In genomic region chr4:98260047-98260578, GRCh38 we compare ENCODE assay signal across 8 cellular contexts. TPM values are rescaled to one million over a fixed set of nuclear protein-coding genes. Genes with fewer than 3 reads are reported as not detected.
A peak's percentile ranks its signal among the peaks of the same experiment; 100 is the strongest.
DNase-seq lines count a peak whose midpoint lies in the region; ATAC-seq, FAIRE-seq and TF ChIP-seq lines count a peak whose summit lies in the region.

No MANE protein-coding gene starts in this region.

- intact Hi-C loops in PC-9 (cut with micrococcal nuclease; ENCODE audit: unreplicated experiment) (loop anchor here (2.0 to 5.0 kb wide), 2 partner anchors 93 to 171 kb away; no protein-coding TSS in a partner anchor), K562 (cut with micrococcal nuclease) (loop anchor here (5.0 kb wide), 1 partner anchor 127 kb away; no protein-coding TSS in a partner anchor)

- H4K20me1 ChIP-seq in PC-9 (ENCODE audit: insufficient read depth): no peaks in the 10 kb centered on the region
- no peaks in the 10 kb centered on the region for H4K20me1 ChIP-seq in K562 (replicated peaks; ENCODE audit: control insufficient read depth, insufficient read depth, low read length)

- CTCF ChIA-PET in PC-9 (lab: Charles Lee) (no interaction called here), K562 (lab: Yijun Ruan, JAX; ENCODE audit: low intra/inter-chr PET ratio) (no interaction called here)

- TF ChIP-seq EP300 in K562 (IDR thresholded peaks at IDR 0.05; ENCODE audit: low read length): no peak

- peaks cover 18% of the 10 kb centered on the region; the same call in 1 of the 2 replicates for H3F3A ChIP-seq in PC-9 (ENCODE audit: insufficient read depth, low read depth)

- no peak for TF ChIP-seq POLR2A in K562 (conservative IDR thresholded peaks at IDR 0.05)

- H3K4me3 ChIP-seq in PC-9: peak overlapping the region; percentile 75
- peak overlapping the region; percentile 79 for H3K4me3 ChIP-seq in K562
- H3K4me3 ChIP-seq in iPS-18a (ENCODE audit: low read length): peak overlapping the region; percentile 88
- H3K4me3 ChIP-seq in skeletal muscle cell (ENCODE audit: low read depth, low read length): peak overlapping the region; percentile 77

- H3K4me1 ChIP-seq in PC-9 (replicated peaks; ENCODE audit: insufficient read depth) (peaks cover 28% of the 10 kb centered on the region), K562 (replicated peaks in 1 of 2; ENCODE audit: control insufficient read depth in 2 of 2, insufficient read depth in 2 of 2, low read length in 2 of 2) (peaks cover 15 to 16% of the 10 kb centered on the region in 2 experiments; a peak in 4 of 5 replicates), iPS-18a (ENCODE audit: control insufficient read depth, low read depth, low read length) (peaks cover 15% of the 10 kb centered on the region)

- no peaks in the 10 kb centered on the region for H3K9me1 ChIP-seq in K562 (ENCODE audit: control insufficient read depth, insufficient read depth, low read length)

- peak overlapping the region; percentile 88 to 98 for H3K9ac ChIP-seq in K562 (ENCODE audit: insufficient read depth in 1 of 2, low read depth in 2 of 2, low read length in 2 of 2)
- H3K9ac ChIP-seq in iPS-18a (ENCODE audit: low read length): peak overlapping the region; percentile 93

- DNase-seq in Ammon's horn (ENCODE audit: low spot score) (peak; percentile 50), PC-9 (peak; percentile 31 to 50), K562 (ENCODE audit: extremely low read depth in 1 of 4, low spot score in 3 of 4) (peak in 3 of 4 experiments; percentile 23 to 51 (median 34)), skeletal muscle cell (ENCODE audit: low read depth) (no peak), kidney glomerular epithelial cell (lab: John Stamatoyannopoulos, UW) (no peak)

- H3K4me2 ChIP-seq in PC-9 (peak overlapping the region; percentile 96), K562 (ENCODE audit: insufficient read depth, low read length) (peak overlapping the region; percentile 81)

- peak; percentile 35 for FAIRE-seq in K562 (lab: Jason Lieb, UNC)

- H3K27me3 ChIP-seq in PC-9 (ENCODE audit: insufficient read depth, low read depth) (no peaks in the 10 kb centered on the region), K562 (ENCODE audit: control insufficient read depth in 2 of 2, insufficient read depth in 2 of 2, low read length in 2 of 2) (no peaks in the 10 kb centered on the region), iPS-18a (ENCODE audit: control insufficient read depth, insufficient read depth, low read length) (peaks cover 10% of the 10 kb centered on the region)

- BruUV-seq in PC-9 (replicated peaks; lab: Mats Ljungman, UMichigan) (TSS peak; percentile 71), K562 (replicated peaks; lab: Mats Ljungman, UMichigan) (no TSS peak)

- WGBS in K562 (ENCODE audit: insufficient coverage, low coverage, missing lambda C conversion rate): 2% methylated on average over 19 of the region's 24 CpGs

- POLR2A ChIA-PET in PC-9 (lab: Charles Lee; ENCODE audit: unreplicated experiment): interaction anchor here (0.8 kb wide), 1 partner anchor 117 kb away, joined by 5 read pairs; the partner anchor contains the start of gene STPG2
- POLR2A ChIA-PET in K562 (lab: Yijun Ruan, JAX): interaction anchor here (1.2 to 1.8 kb wide), 2 partner anchors 10 to 22 kb away, joined by 3 to 5 read pairs; no protein-coding TSS in a partner anchor

- ATAC-seq in GM19025 (IDR thresholded peaks at IDR 0.05; ENCODE audit: low read depth, unreplicated experiment) (peak; percentile 11), HG03159 (IDR thresholded peaks at IDR 0.05; ENCODE audit: unreplicated experiment) (peak; percentile 20), K562 (peak; percentile 50)

- no peaks in the 10 kb centered on the region for H3K9me3 ChIP-seq in PC-9 (ENCODE audit: insufficient read depth, low read depth)
- no peaks in the 10 kb centered on the region for H3K9me3 ChIP-seq in K562 (replicated peaks; ENCODE audit: control insufficient read depth, insufficient read depth, low read depth, low read length)
- H3K9me3 ChIP-seq in iPS-18a (ENCODE audit: control insufficient read depth, low read depth, low read length): no peaks in the 10 kb centered on the region

- no peak for TF ChIP-seq CTCF in PC-9 (conservative IDR thresholded peaks at IDR 0.05)
- no peak for TF ChIP-seq CTCF in K562 (IDR thresholded peaks at IDR 0.05 in 2 of 3, conservative IDR thresholded peaks at IDR 0.05 in 1 of 3; ENCODE audit: insufficient read depth in 2 of 3, low read depth in 1 of 3, low read length in 3 of 3)

- peaks cover 49% of the 10 kb centered on the region for H3K79me2 ChIP-seq in PC-9 (ENCODE audit: low read depth)
- H3K79me2 ChIP-seq in K562 (ENCODE audit: control insufficient read depth, insufficient read depth, low read length): peaks cover 47% of the 10 kb centered on the region

- H2AFZ ChIP-seq in PC-9 (peak overlapping the region; percentile 95), K562 (ENCODE audit: low read depth, low read length) (peak overlapping the region; percentile 96)

- peak overlapping the region; percentile 89 for H3K27ac ChIP-seq in PC-9
- peak overlapping the region; percentile 93 for H3K27ac ChIP-seq in K562 (ENCODE audit: extremely low read depth, low read depth, low read length)
- peak overlapping the region; percentile 76 for H3K27ac ChIP-seq in iPS-18a (ENCODE audit: low read length)

- no peaks in the 10 kb centered on the region for H3K9me2 ChIP-seq in PC-9 (ENCODE audit: insufficient read depth)

- in situ Hi-C loops in K562 (cut with MboI): no loop called here

- no peaks in the 10 kb centered on the region for H3K36me3 ChIP-seq in PC-9 (ENCODE audit: low read depth)
- H3K36me3 ChIP-seq in K562 (ENCODE audit: control insufficient read depth, insufficient read depth, low read length): peaks cover 4% of the 10 kb centered on the region; the same call in 1 of the 3 replicates
- H3K36me3 ChIP-seq in iPS-18a (ENCODE audit: control insufficient read depth, low read depth, low read length): no peaks in the 10 kb centered on the region

- no peak for TF ChIP-seq RAD21 in K562 (CRISPR knock-in tag; conservative IDR thresholded peaks at IDR 0.05 in 1 of 2, IDR thresholded peaks at IDR 0.05 in 1 of 2)

TF ChIP-seq in K562, 482 proteins besides CTCF, POLR2A, EP300 and RAD21 (continues in another document):
- TF ChIP-seq RCOR1 (IDR thresholded peaks at IDR 0.05; ENCODE audit: borderline replicate concordance in 1 of 2, low read depth in 2 of 2, low read length in 2 of 2): no peak
- TF ChIP-seq ZNF263 (CRISPR knock-in tag; IDR thresholded peaks at IDR 0.05; ENCODE audit: borderline replicate concordance): 0 out of 2 replicates have a peak, but pooled peaks have one; percentile 9
- no peak for TF ChIP-seq ZNF277 (CRISPR knock-in tag; IDR thresholded peaks at IDR 0.05; ENCODE audit: borderline replicate concordance)
- TF ChIP-seq ZNF311 (CRISPR knock-in tag; IDR thresholded peaks at IDR 0.05): no peak
- TF ChIP-seq SAFB (IDR thresholded peaks at IDR 0.05; ENCODE audit: borderline replicate concordance, low read depth, low read length): no peak
- no peak for TF ChIP-seq ZNF699 (CRISPR knock-in tag; IDR thresholded peaks at IDR 0.05; ENCODE audit: insufficient replicate concordance)
- TF ChIP-seq SP1 (CRISPR knock-in tag; IDR thresholded peaks at IDR 0.05): no peak
- TF ChIP-seq ZBTB17 (CRISPR knock-in tag; IDR thresholded peaks at IDR 0.05): no peak
- no peak for TF ChIP-seq ZEB2 (IDR thresholded peaks at IDR 0.05)
- TF ChIP-seq MTA3 (IDR thresholded peaks at IDR 0.05; ENCODE audit: borderline replicate concordance): peak; percentile 12; the same call in 1 of the 2 replicates
- TF ChIP-seq LEF1 (IDR thresholded peaks at IDR 0.05): no peak
- no peak for TF ChIP-seq NCOR1 (IDR thresholded peaks at IDR 0.05)
- TF ChIP-seq JUNB (CRISPR knock-in tag; conservative IDR thresholded peaks at IDR 0.05): no peak
- no peak for TF ChIP-seq CEBPB (tag; IDR thresholded peaks at IDR 0.05)
- no peak for TF ChIP-seq TRIM24 (IDR thresholded peaks at IDR 0.05)
- TF ChIP-seq HDGF (IDR thresholded peaks at IDR 0.05): no peak
- no peak for TF ChIP-seq PREB (CRISPR knock-in tag; IDR thresholded peaks at IDR 0.05)

RNA-seq across cellular contexts. Expression of gene RAP1GDS1, which starts 1.1 kb away (rescaled TPM):
- total RNA-seq in PC-9 (2021) (21.5 and 25.7 TPM in 2 replicates), K562 (2014; rRNA removed) (22.7 and 30.1 TPM in 2 replicates), K562 (2014; rRNA removed; fragmentation: Illumina TruSeq; extraction: Trizol) (44.0 and 49.6 TPM in 2 replicates), K562 (2015; rRNA removed; fragmentation: Illumina TruSeq; extraction: Trizol) (26.8 and 31.5 TPM in 2 replicates), K562 (2021) (34.4 and 35.2 TPM in 2 replicates)
- total RNA-seq in K562 (2011; cell fraction: chromatin; rRNA removed; ENCODE audit: low replicate concordance): 36.0 and 67.3 TPM in 2 replicates
- total RNA-seq in K562 (2011; cell fraction: nucleolus; rRNA removed): 18.2 and 23.0 TPM in 2 replicates
- total RNA-seq in K562 (2011; cell fraction: nucleoplasm; rRNA removed): 28.0 and 47.9 TPM in 2 replicates
- polyA plus RNA-seq in K562 (2011; rRNA removed) (43.4 and 55.6 TPM in 2 replicates), K562 (2014; fragmentation: Illumina TruSeq; extraction: Trizol) (31.1 TPM in 2 replicates), K562 (2014; fragmentation: Nextera tagmentation; extraction: Ambion mirVana) (10 to 100 TPM; 27.2 to 28.2 TPM), K562 (2014; rRNA removed) (32.9 and 40.5 TPM in 2 replicates)
- polyA plus RNA-seq in K562 (2011; cell fraction: cytosol; rRNA removed): 16.8 and 24.6 TPM in 2 replicates
- 25.0 and 38.2 TPM in 2 replicates for polyA plus RNA-seq in K562 (2011; cell fraction: nucleus; rRNA removed)
- 27.1 and 28.9 TPM in 2 replicates for polyA plus RNA-seq in K562 (2012)
- polyA minus RNA-seq in K562 (2011; rRNA and poly(A)+ RNA removed): 65.7 and 69.3 TPM in 2 replicates
- polyA minus RNA-seq in K562 (2011; cell fraction: cytosol; rRNA and poly(A)+ RNA removed): 20.5 and 24.0 TPM in 2 replicates
- 33.1 and 51.1 TPM in 2 replicates for polyA minus RNA-seq in K562 (2011; cell fraction: nucleus; rRNA and poly(A)+ RNA removed)

Comparison
In these comparisons a context has a peak if more than half of its experiments do, and no peak if none do; other contexts are left out.
1. DNase-seq: peak in Ammon's horn (single experiment), PC-9 (2 of 2) and K562 (3 of 4); none in skeletal muscle cell (single experiment) and kidney glomerular epithelial cell (single experiment).
2. Peak in every context shown above with its lines, with median percentiles within 50 percentile points of each other: ATAC-seq, H3K27ac ChIP-seq and H3K4me3 ChIP-seq.